ENCODE assay signal across 19 cellular contexts in the genomic region with DNA sequence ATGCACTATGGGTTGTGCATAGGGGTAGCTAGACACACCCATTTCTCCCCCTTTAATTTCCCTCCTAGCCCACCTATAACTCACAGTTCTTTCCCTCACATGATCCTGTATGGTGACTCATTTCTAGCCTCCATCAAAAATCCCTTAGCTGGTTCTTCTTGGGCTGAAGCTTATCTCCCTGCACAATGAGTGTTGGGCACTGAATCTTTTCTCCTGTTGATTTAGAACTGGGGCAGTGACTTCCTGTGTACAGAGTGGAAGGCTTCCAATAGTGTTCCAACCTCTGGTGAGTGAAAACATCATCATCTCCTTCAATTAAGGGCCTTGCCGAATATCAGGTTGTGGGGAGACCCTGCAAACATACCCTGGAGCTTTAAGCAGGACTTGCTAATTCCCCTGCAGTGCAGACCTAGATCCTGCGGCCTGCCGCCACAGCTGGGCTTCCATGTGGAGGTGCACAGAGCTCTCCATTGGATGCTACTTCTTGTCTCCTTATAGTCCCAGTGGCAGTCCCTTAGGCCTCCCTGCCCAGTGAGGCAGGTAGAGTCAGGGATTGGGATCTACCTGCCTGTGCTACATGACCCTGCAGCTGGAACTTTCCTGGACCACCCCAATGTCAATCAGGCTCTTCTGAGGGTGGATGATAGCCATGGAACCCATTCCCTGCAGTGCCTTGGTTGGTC.
A peak's percentile ranks its signal among the peaks of the same experiment; 100 is the strongest.
DNase-seq lines count a peak whose midpoint lies in the region; ATAC-seq and TF ChIP-seq lines count a peak whose summit lies in the region.
"Had no signal": no experiment of that assay in that cellular context is flagged by ENCODE, and none has a peak within 500 bp of the region (broad histone marks: within the 10 kb centered on the region; RNA-seq: fewer than 3 reads in every experiment).

No MANE protein-coding gene starts in this region.

- peak overlapping the region; percentile 78 for H3K18ac ChIP-seq in trophoblast cell (ENCODE audit: low read length)

- no peak overlapping the region for H3K9ac ChIP-seq in PC-3 (ENCODE audit: low read length)
- H3K9ac ChIP-seq in trophoblast cell (ENCODE audit: low read length) = no peak overlapping the region
- H3K9ac ChIP-seq in Karpas-422 (ENCODE audit: low read length) = no peak overlapping the region

- WGBS in trophoblast cell (ENCODE audit: extremely low coverage, insufficient coverage, insufficient read length) = no CpG with 5 or more reads among the region's 3 CpGs

- H3K4me1 ChIP-seq in PC-3 (ENCODE audit: insufficient read depth, low read length) = peaks cover 75% of the 10 kb centered on the region
- H3K4me1 ChIP-seq in trophoblast cell (ENCODE audit: control insufficient read depth in 1 of 2, insufficient read depth in 2 of 2, low read length in 2 of 2) = peaks cover 44 to 58% of the 10 kb centered on the region in 2 experiments
- no peaks in the 10 kb centered on the region for H3K4me1 ChIP-seq in Karpas-422 (ENCODE audit: low read length)

- peak overlapping the region; percentile 27 for H3K4ac ChIP-seq in trophoblast cell (ENCODE audit: low read depth, low read length)

- H3K27me3 ChIP-seq in PC-3 (ENCODE audit: low read length) = no peaks in the 10 kb centered on the region
- no peaks in the 10 kb centered on the region for H3K27me3 ChIP-seq in trophoblast cell (ENCODE audit: insufficient read depth, low read length)
- H3K27me3 ChIP-seq in Karpas-422 (ENCODE audit: low read length) = no peaks in the 10 kb centered on the region
- H3K27me3 ChIP-seq: neutrophil had no signal

- H3K9me3 Mint-ChIP-seq in central memory CD8-positive, alpha-beta T cell = no peaks in the 10 kb centered on the region
- H3K9me3 Mint-ChIP-seq: CD4-positive, alpha-beta T cell; effector memory CD8-positive, alpha-beta T cell; H9 had no signal

- no peak overlapping the region for H3K23ac ChIP-seq in trophoblast cell (ENCODE audit: low read length)

- H3K9me2 ChIP-seq in PC-3 (replicated peaks; ENCODE audit: low read length) = no peaks in the 10 kb centered on the region
- no peaks in the 10 kb centered on the region for H3K9me2 ChIP-seq in Karpas-422 (replicated peaks; ENCODE audit: insufficient read depth, low read length)

- peak overlapping the region; percentile 89 for H4K91ac ChIP-seq in trophoblast cell (ENCODE audit: low read depth, low read length)

- H3K27ac ChIP-seq in PC-3 (ENCODE audit: low read length) = no peak overlapping the region
- H3K27ac ChIP-seq in trophoblast cell (ENCODE audit: low read depth, low read length) = no peak overlapping the region
- no peak overlapping the region for H3K27ac ChIP-seq in Karpas-422 (ENCODE audit: low read length)

- ATAC-seq in PC-3 = no peak; the same call in 1 of the 2 replicates
- ATAC-seq in central memory CD8-positive, alpha-beta T cell (replicated peaks; ENCODE audit: extremely low read depth, poor library complexity, severe bottlenecking) = no peak
- ATAC-seq: effector memory CD8-positive, alpha-beta T cell; Right ventricle myocardium inferior had no signal

- H2BK5ac ChIP-seq in trophoblast cell (ENCODE audit: low read depth, low read length, poor library complexity) = peak overlapping the region; percentile 10

- H2BK120ac ChIP-seq in trophoblast cell (ENCODE audit: insufficient read depth, low read length, poor library complexity) = peak overlapping the region; percentile 52

- H3K4me3 ChIP-seq in PC-3 (ENCODE audit: low read length) (no peak overlapping the region), trophoblast cell (ENCODE audit: low read depth, low read length) (no peak overlapping the region), Karpas-422 (ENCODE audit: low read length) (no peak overlapping the region)

- DNase-seq in activated effector memory CD4-positive, alpha-beta T cell treated with anti-CD3 and anti-CD28 coated beads, Interleukin-2, amount 50 U/mL, for 16 hours = peak; percentile 56
- no peak for DNase-seq in activated effector memory CD4-positive, alpha-beta T cell treated with Interleukin-2 at 50 U/mL for 16 hours
- peak; percentile 32 for DNase-seq in PC-3
- DNase-seq in central memory CD8-positive, alpha-beta T cell (ENCODE audit: low spot score in 2 of 2) = no peak
- peak in 1 of 2 donors; percentile 41 for DNase-seq in trophoblast cell
- no peak for DNase-seq in GM10266 (ENCODE audit: extremely low spot score)
- DNase-seq in Karpas-422 = no peak
- DNase-seq in NK-92 treated with Interleukin-12 subunit alpha and Interleukin-12 subunit beta, amount 100 ng/mL, for 24 hours (lab: John Stamatoyannopoulos, UW) = no peak
- DNase-seq: activated CD4-positive, alpha-beta T cell treated with anti-CD3 and anti-CD28 coated beads for 1 hour; activated CD8-positive, alpha-beta memory T cell treated with anti-CD3 and anti-CD28 coated beads, Interleukin-2, amount 50 U/mL, for 4 hours; CD4-positive, alpha-beta T cell; central memory CD4-positive, alpha-beta T cell; DND-41; effector memory CD8-positive, alpha-beta T cell; H9; NCI-H2171; stimulated activated naive CD4-positive, alpha-beta T cell treated with Interleukin-2 at 50 U/mL for 16 hours had no signal

- H2AFZ ChIP-seq in PC-3 (ENCODE audit: low read length) = no peak overlapping the region
- no peak overlapping the region for H2AFZ ChIP-seq in trophoblast cell (ENCODE audit: insufficient read depth, low read length, poor library complexity)
- no peak overlapping the region for H2AFZ ChIP-seq in Karpas-422 (ENCODE audit: low read length)

- H3K4me2 ChIP-seq in PC-3 (ENCODE audit: low read length) = no peak overlapping the region
- no peak overlapping the region for H3K4me2 ChIP-seq in trophoblast cell (ENCODE audit: low read length)
- H3K4me2 ChIP-seq in Karpas-422 (ENCODE audit: low read depth, low read length, poor library complexity, severe bottlenecking) = no peak overlapping the region

- H2AK5ac ChIP-seq in trophoblast cell (ENCODE audit: low read length) = peak overlapping the region; percentile 71

- TF ChIP-seq CTCF in PC-3 (conservative IDR thresholded peaks at IDR 0.05; ENCODE audit: low read depth, low read length) (no peak), GM10266 (IDR thresholded peaks at IDR 0.05; ENCODE audit: control insufficient read depth, insufficient read depth, low read depth, missing control alignments) (no peak)

- no TSS peak for BruUV-seq in PC-3 (replicated peaks; lab: Mats Ljungman, UMichigan)

- H3K79me1 ChIP-seq in trophoblast cell (ENCODE audit: low read length) = peaks cover 56% of the 10 kb centered on the region

- H3F3A ChIP-seq in PC-3 (ENCODE audit: low read length, unreplicated experiment) = no peaks in the 10 kb centered on the region

- H2BK12ac ChIP-seq in trophoblast cell (ENCODE audit: low read length) = peak overlapping the region; percentile 82

- no peaks in the 10 kb centered on the region for H3K27me3 Mint-ChIP-seq in central memory CD8-positive, alpha-beta T cell
- H3K27me3 Mint-ChIP-seq: CD4-positive, alpha-beta T cell; effector memory CD8-positive, alpha-beta T cell had no signal

- no peak overlapping the region for H4K8ac ChIP-seq in trophoblast cell (ENCODE audit: low read depth, low read length)

- H3K79me2 ChIP-seq in PC-3 (ENCODE audit: low read length) (no peaks in the 10 kb centered on the region), trophoblast cell (ENCODE audit: control insufficient read depth, insufficient read depth, low read length, poor library complexity) (peaks cover 3% of the 10 kb centered on the region), Karpas-422 (ENCODE audit: low read length) (no peaks in the 10 kb centered on the region)

- H3K27ac Mint-ChIP-seq in central memory CD8-positive, alpha-beta T cell (ENCODE audit: low read depth) = peak overlapping the region; percentile 98
- H3K27ac Mint-ChIP-seq: CD4-positive, alpha-beta T cell had no signal

- H4K12ac ChIP-seq in trophoblast cell (ENCODE audit: low read depth, low read length) = no peak overlapping the region

- POLR2A ChIA-PET in PC-3 (lab: Charles Lee; ENCODE audit: unreplicated experiment) = no interaction called here

- H3K14ac ChIP-seq in trophoblast cell (ENCODE audit: low read length) = peak overlapping the region; percentile 53

- H4K20me1 ChIP-seq in PC-3 (ENCODE audit: low read length) = no peaks in the 10 kb centered on the region
- H4K20me1 ChIP-seq in Karpas-422 (ENCODE audit: insufficient read depth, low read depth, low read length) = no peaks in the 10 kb centered on the region

- no peak overlapping the region for H3K4me3 Mint-ChIP-seq in central memory CD8-positive, alpha-beta T cell
- H3K4me3 Mint-ChIP-seq: CD4-positive, alpha-beta T cell; effector memory CD8-positive, alpha-beta T cell; H9 had no signal

- H3K9me3 ChIP-seq in PC-3 (ENCODE audit: low read length) (no peaks in the 10 kb centered on the region), trophoblast cell (ENCODE audit: insufficient read depth, low read depth, low read length) (no peaks in the 10 kb centered on the region), Karpas-422 (ENCODE audit: low read length) (no peaks in the 10 kb centered on the region)
- H3K9me3 ChIP-seq: neutrophil had no signal

- CTCF ChIA-PET in PC-3 (lab: Charles Lee) = interaction anchor here (0.7 kb wide), 1 partner anchor 23 kb away, joined by 3 read pairs; no protein-coding TSS in a partner anchor

- intact Hi-C loops in PC-3 (cut with micrococcal nuclease) = no loop called here

- no peaks in the 10 kb centered on the region for H3K36me3 Mint-ChIP-seq in central memory CD8-positive, alpha-beta T cell (ENCODE audit: insufficient read depth)

- H3K4me1 Mint-ChIP-seq in central memory CD8-positive, alpha-beta T cell = peaks cover 34% of the 10 kb centered on the region

- H3K36me3 ChIP-seq in PC-3 (ENCODE audit: low read depth, low read length) (no peaks in the 10 kb centered on the region), trophoblast cell (ENCODE audit: control insufficient read depth in 1 of 2, insufficient read depth in 2 of 2, low read length in 2 of 2) (no peaks in the 10 kb centered on the region), Karpas-422 (ENCODE audit: insufficient read depth, low read length) (no peaks in the 10 kb centered on the region)

Comparison
In these comparisons a context has a peak if more than half of its experiments do, and no peak if none do; other contexts are left out.
1. DNase-seq: peak in activated effector memory CD4-positive, alpha-beta T cell treated with anti-CD3 and anti-CD28 coated beads, Interleukin-2, amount 50 U/mL, for 16 hours (single experiment) and PC-3 (single experiment); none in activated effector memory CD4-positive, alpha-beta T cell treated with Interleukin-2 at 50 U/mL for 16 hours (single experiment), central memory CD8-positive, alpha-beta T cell (0 of 2), GM10266 (single experiment), Karpas-422 (single experiment) and NK-92 treated with Interleukin-12 subunit alpha and Interleukin-12 subunit beta, amount 100 ng/mL, for 24 hours (single experiment).